Comparison of ENCODE assay signal across 8 cellular contexts in genomic region chr5:399296-400281, GRCh38. TPM values are rescaled to one million over a fixed set of nuclear protein-coding genes. Genes with fewer than 3 reads are reported as not detected.
DNase-seq lines count a peak whose midpoint lies in the region; FAIRE-seq and TF ChIP-seq lines count a peak whose summit lies in the region.

No MANE protein-coding gene starts in this region.

- 9 to 11% methylated on average over 45 of the region's 45 CpGs for WGBS in GM23248 (ENCODE audit: low coverage in 1 of 2, low lambda C conversion rate in 2 of 2, missing lambda C conversion rate in 2 of 2), 2 experiments

- TF ChIP-seq CTCF in GM12865 (IDR thresholded peaks at IDR 0.05; ENCODE audit: insufficient read depth, low read depth, low read length, missing control alignments) = no peak

- H3K9me3 ChIP-seq in GM23248 (ENCODE audit: low read depth) = no peaks in the 10 kb centered on the region

- H3K4me2 ChIP-seq in GM23248 (ENCODE audit: unreplicated experiment) = peak overlapping the region; percentile 95

- no peaks in the 10 kb centered on the region for H3K36me3 ChIP-seq in GM23248 (ENCODE audit: low read depth)

- peaks cover 16% of the 10 kb centered on the region for H3F3A ChIP-seq in GM23248 (ENCODE audit: insufficient read depth)

- in situ Hi-C loops in GM23248 (cut with MboI) = no loop called here

- H3K4me3 ChIP-seq in GM12865 (ENCODE audit: low read depth, low read length) (peak overlapping the region; percentile 35), GM23248 (peak overlapping the region; percentile 63)

- H2AFZ ChIP-seq in GM23248 = no peak overlapping the region

- peak overlapping the region; percentile 98 for H3K9ac ChIP-seq in GM23248

- peak; percentile 95 for DNase-seq in GM12865 (ENCODE audit: low read depth)
- peak; percentile 100 for DNase-seq in GM23248
- DNase-seq in KG1 (lab: John Stamatoyannopoulos, UW) = peak; percentile 60
- DNase-seq in RPMI7951 (ENCODE audit: low read depth) = peak; percentile 99
- DNase-seq in astrocyte of the hippocampus (ENCODE audit: low read depth, low spot score) = peak; percentile 99
- peak; percentile 80 for DNase-seq in smooth muscle cell of the brain vasculature (ENCODE audit: low read depth, low spot score)
- no peak for DNase-seq in cerebellar nuclear complex (lab: John Stamatoyannopoulos, UW)

- H3K9me2 ChIP-seq in GM23248 (ENCODE audit: insufficient read depth) = no peaks in the 10 kb centered on the region

- FAIRE-seq in islet of Langerhans (lab: Jason Lieb, UNC) = peak; percentile 65

- peak overlapping the region; percentile 100 for H3K27ac ChIP-seq in GM23248

- H3K27me3 ChIP-seq in GM23248 (replicated peaks; ENCODE audit: insufficient read depth) = no peaks in the 10 kb centered on the region

- peaks cover 11% of the 10 kb centered on the region for H3K79me2 ChIP-seq in GM23248 (ENCODE audit: insufficient read depth)

- H3K4me1 ChIP-seq in GM23248 (ENCODE audit: insufficient read depth) = peaks cover 42% of the 10 kb centered on the region

- H4K20me1 ChIP-seq in GM23248 (ENCODE audit: insufficient read depth) = no peaks in the 10 kb centered on the region

RNA-seq across cellular contexts. Expression of gene EXOC3, which starts 43.4 kb away (rescaled TPM):
- 32.4 and 39.9 TPM in 2 replicates for total RNA-seq in GM23248 (2014; rRNA removed; shearing (Covaris generic))
- 40.9 and 43.0 TPM in 2 replicates for polyA plus RNA-seq in GM23248 (2016; fragmentation: Nextera tagmentation; extraction: Ambion mirVana)
- 22.7 and 25.2 TPM in 2 replicates for total RNA-seq in RPMI7951 (2014; rRNA removed; shearing (Covaris generic))

Comparison
In these comparisons a context has a peak if more than half of its experiments do, and no peak if none do; other contexts are left out.
1. DNase-seq: peak in GM12865 (single experiment), GM23248 (single experiment), KG1 (single experiment), RPMI7951 (single experiment), astrocyte of the hippocampus (single experiment) and smooth muscle cell of the brain vasculature (single experiment); none in cerebellar nuclear complex (0 of 2).